Comparison of ENCODE assay signal across 24 cellular contexts in genomic region chr6:142367061-142367460, GRCh38.
"Had no signal": no experiment of that assay in that cellular context is flagged by ENCODE, and none has a peak within 500 bp of the region (broad histone marks: within the 10 kb centered on the region; RNA-seq: fewer than 3 reads in every experiment).

No MANE protein-coding gene starts in this region.

- H3K27me3 Mint-ChIP-seq: type B pancreatic cell had no signal

- H3K4me3 Mint-ChIP-seq: activated naive CD8-positive, alpha-beta T cell; activated T-cell treated with anti-CD3 and anti-CD28 coated beads, Interleukin-2, amount 50 U/mL, for 24 hours; activated T-helper 17 cell treated with anti-CD3 and anti-CD28 coated beads, Interleukin-2, amount 50 U/mL, for 72 hours; effector memory CD8-positive, alpha-beta T cell; natural killer cell treated with Interleukin-12 subunit alpha and Interleukin-12 subunit beta and Interleukin-15 and Interleukin-18, amount 100 ng/mL, for 72 hours; T-helper 2 cell treated with Interferon-gamma antibody and Interleukin-4, amounts not matched to agents 5 μg/mL and 100 μg/mL, for 36 hours; type B pancreatic cell had no signal

- H3K9me3 Mint-ChIP-seq: activated T-cell treated with anti-CD3 and anti-CD28 coated beads, Interleukin-2, amount 50 U/mL, for 24 hours; activated T-helper 17 cell treated with anti-CD3 and anti-CD28 coated beads, Interleukin-2, amount 50 U/mL, for 72 hours; effector memory CD8-positive, alpha-beta T cell; T-helper 2 cell treated with Interferon-gamma antibody and Interleukin-4, amounts not matched to agents 5 μg/mL and 100 μg/mL, for 36 hours had no signal

- H3K4me1 ChIP-seq: gastrocnemius medialis, vagina had no signal

- H3K36me3 Mint-ChIP-seq: activated naive CD8-positive, alpha-beta T cell; natural killer cell treated with Interleukin-12 subunit alpha and Interleukin-12 subunit beta and Interleukin-15 and Interleukin-18, amount 100 ng/mL, for 72 hours; type B pancreatic cell had no signal

- H3K27ac Mint-ChIP-seq: activated naive CD8-positive, alpha-beta T cell; activated T-cell treated with anti-CD3 and anti-CD28 coated beads, Interleukin-2, amount 50 U/mL, for 24 hours; activated T-helper 17 cell treated with anti-CD3 and anti-CD28 coated beads, Interleukin-2, amount 50 U/mL, for 72 hours; effector memory CD8-positive, alpha-beta T cell; natural killer cell treated with Interleukin-12 subunit alpha and Interleukin-12 subunit beta and Interleukin-15 and Interleukin-18, amount 100 ng/mL, for 72 hours; T-helper 2 cell treated with Interferon-gamma antibody and Interleukin-4, amounts not matched to agents 5 μg/mL and 100 μg/mL, for 36 hours; type B pancreatic cell had no signal

- DNase-seq: activated CD4-positive, alpha-beta T cell treated with anti-CD3 and anti-CD28 coated beads for 1 hour; activated CD8-positive, alpha-beta memory T cell treated with anti-CD3 and anti-CD28 coated beads, Interleukin-2, amount 50 U/mL, for 4 hours; activated naive CD4-positive, alpha-beta T cell; activated T-cell treated with anti-CD3 and anti-CD28 coated beads, Interleukin-2, amount 50 U/mL, for 24 hours; central memory CD4-positive, alpha-beta T cell; effector memory CD8-positive, alpha-beta T cell; gastrocnemius medialis; head of caudate nucleus; islet precursor cell; nucleus accumbens; posterior cingulate gyrus; small intestine; stimulated activated CD4-positive, alpha-beta T cell treated with anti-CD3 and anti-CD28 coated beads, Interleukin-4, amount 100 ng/mL, for 1 hour; stimulated activated naive CD4-positive, alpha-beta T cell; WERI-Rb-1 had no signal

- ATAC-seq: activated T-helper 17 cell treated with anti-CD3 and anti-CD28 coated beads, Interleukin-2, amount 50 U/mL, for 72 hours; effector memory CD8-positive, alpha-beta T cell; esophagus mucosa; gastrocnemius medialis; natural killer cell treated with Interleukin-12 subunit alpha and Interleukin-12 subunit beta and Interleukin-15 and Interleukin-18, amount 100 ng/mL, for 72 hours; sciatic nerve had no signal

- H3K9me3 ChIP-seq: gastrocnemius medialis, thoracic aorta, vagina had no signal

- H3K4me3 ChIP-seq: gastrocnemius medialis, thoracic aorta, vagina had no signal

- H3K27ac ChIP-seq: gastrocnemius medialis, thoracic aorta, vagina, WERI-Rb-1 had no signal

- H3K36me3 ChIP-seq: gastrocnemius medialis, thoracic aorta, vagina, WERI-Rb-1 had no signal

- H3K27me3 ChIP-seq: gastrocnemius medialis, vagina had no signal

- H3K4me1 Mint-ChIP-seq: activated T-helper 17 cell treated with anti-CD3 and anti-CD28 coated beads, Interleukin-2, amount 50 U/mL, for 72 hours had no signal
